Comparison of ENCODE assay signal across 10 cellular contexts in the genomic region with DNA sequence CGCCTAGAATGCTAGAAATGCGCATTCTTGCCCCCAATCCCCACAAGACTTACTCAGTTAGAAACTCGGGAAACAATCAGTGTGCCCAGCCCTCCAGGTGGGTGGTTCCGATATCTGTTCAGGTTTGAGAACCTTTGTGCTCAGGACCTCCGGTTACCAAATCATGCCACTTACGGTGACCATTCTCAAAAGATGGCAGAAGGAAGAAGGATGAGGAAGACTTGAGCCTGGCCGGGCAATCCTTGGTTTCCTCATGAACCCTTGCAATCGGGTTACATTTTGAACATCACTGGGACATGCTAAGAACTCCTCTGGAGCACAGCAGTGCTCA. TPM values are rescaled to one million over a fixed set of nuclear protein-coding genes. Genes with fewer than 3 reads are reported as not detected.
DNase-seq lines count a peak whose midpoint lies in the region; ATAC-seq and TF ChIP-seq lines count a peak whose summit lies in the region.
"Had no signal": no experiment of that assay in that cellular context is flagged by ENCODE, and none has a peak within 500 bp of the region (broad histone marks: within the 10 kb centered on the region; RNA-seq: fewer than 3 reads in every experiment).

No MANE protein-coding gene starts in this region.

- no peak for TF ChIP-seq EP300 in tibial nerve (IDR thresholded peaks at IDR 0.05)

- H3K4me3 ChIP-seq in GM12864 (ENCODE audit: low read depth, low read length) (peak overlapping the region; percentile 50), ascending aorta (peak overlapping the region; percentile 39 to 63), tibial nerve (peak overlapping the region in 2 of 4 donors; percentile 40 to 42)

- intact Hi-C loops in ascending aorta (cut with DNase I) (no loop called here), posterior vena cava (cut with DNase I) (loop anchor here in 1 of 2 donors (5.0 to 10.0 kb wide), 3 partner anchors 46 to 1194 kb away; no protein-coding TSS in a partner anchor)

- DNase-seq in GM12864 (ENCODE audit: low read depth) (no peak), ascending aorta (ENCODE audit: low spot score in 2 of 2) (no peak), posterior vena cava (ENCODE audit: low spot score) (peak; percentile 42), NCI-H1436 treated with DMSO at 0.1 percent for 48 hours (lab: John Stamatoyannopoulos, UW) (no peak), NCI-H2107 (lab: John Stamatoyannopoulos, UW) (no peak), tibial nerve (ENCODE audit: low spot score in 2 of 2) (no peak), NOMO-1 (lab: John Stamatoyannopoulos, UW; ENCODE audit: unreplicated experiment in 2 of 2) (no peak)

- H3K36me3 ChIP-seq in ascending aorta (no peaks in the 10 kb centered on the region), tibial nerve (no peaks in the 10 kb centered on the region)
- H3K36me3 ChIP-seq: right atrium auricular region had no signal

- no peak for TF ChIP-seq CTCF in GM12864 (IDR thresholded peaks at IDR 0.05; ENCODE audit: low read depth, low read length, missing control alignments)
- TF ChIP-seq CTCF in ascending aorta (IDR thresholded peaks at IDR 0.05), result no peak
- TF ChIP-seq CTCF in tibial nerve (IDR thresholded peaks at IDR 0.05), result no peak

- no peak for TF ChIP-seq POLR2A in tibial nerve (IDR thresholded peaks at IDR 0.05)

- H3K4me1 ChIP-seq in ascending aorta (peaks cover 4% of the 10 kb centered on the region in 2 donors), tibial nerve (peaks cover 0 to 29% (median 10%) of the 10 kb centered on the region in 4 donors)

- ATAC-seq in HG02840 (IDR thresholded peaks at IDR 0.05; ENCODE audit: low FRiP score, unreplicated experiment), result peak; percentile 6

- 77% methylated on average over 8 of the region's 8 CpGs for WGBS in tibial nerve, 2 donors

- no peaks in the 10 kb centered on the region for H3K9me3 ChIP-seq in ascending aorta
- no peaks in the 10 kb centered on the region for H3K9me3 ChIP-seq in tibial nerve
- H3K9me3 ChIP-seq: right atrium auricular region had no signal

- H3K27me3 ChIP-seq in ascending aorta, result no peaks in the 10 kb centered on the region
- H3K27me3 ChIP-seq in tibial nerve, result peaks cover 0 to 10% of the 10 kb centered on the region in 2 donors
- H3K27me3 ChIP-seq: right atrium auricular region had no signal

- H3K27ac ChIP-seq in ascending aorta, result no peak overlapping the region
- peak overlapping the region in 2 of 4 donors; percentile 58 to 73 for H3K27ac ChIP-seq in tibial nerve
- H3K27ac ChIP-seq: VCaP had no signal

RNA-seq across cellular contexts. Expression of a gene that starts 52.1 kb away (rescaled TPM):
- 22.7 TPM for total RNA-seq in ascending aorta
- total RNA-seq in posterior vena cava, result 10 to 100 TPM; 58.9 to 68.3 TPM
- 100 to 1,000 TPM in 2 of 4 donors, 10 to 100 TPM in 2; 70.6 to 109 (median 94.3) TPM for total RNA-seq in tibial nerve
